Comparison of ENCODE assay signal across 8 cellular contexts in genomic region chr19:54162241-54162805, GRCh38. TPM values are rescaled to one million over a fixed set of nuclear protein-coding genes. Genes with fewer than 3 reads are reported as not detected.
DNase-seq lines count a peak whose midpoint lies in the region; ATAC-seq and TF ChIP-seq lines count a peak whose summit lies in the region.

No MANE protein-coding gene starts in this region.

- H3K36me3 Mint-ChIP-seq in activated CD8-positive, alpha-beta T cell treated with anti-CD3 and anti-CD28 coated beads for 36 hours (ENCODE audit: low read depth), result peaks cover 3% of the 10 kb centered on the region
- peaks cover 38% of the 10 kb centered on the region for H3K36me3 Mint-ChIP-seq in effector memory CD8-positive, alpha-beta T cell (ENCODE audit: insufficient read depth)
- peaks cover 2% of the 10 kb centered on the region for H3K36me3 Mint-ChIP-seq in mesothelial cell of epicardium

- peak; percentile 21 for ATAC-seq in activated CD8-positive, alpha-beta T cell treated with anti-CD3 and anti-CD28 coated beads for 36 hours
- peak; percentile 5 for ATAC-seq in effector memory CD8-positive, alpha-beta T cell (replicated peaks)
- no peak for ATAC-seq in GM18520 (IDR thresholded peaks at IDR 0.05; ENCODE audit: unreplicated experiment)

- POLR2A ChIA-PET in activated CD8-positive, alpha-beta T cell treated with anti-CD3 and anti-CD28 coated beads for 36 hours (lab: Charles Lee), result interaction anchor here (0.6 kb wide), 1 partner anchor 47 kb away, joined by 3 read pairs; no protein-coding TSS in a partner anchor

- peaks cover 13% of the 10 kb centered on the region for H3K27me3 Mint-ChIP-seq in activated CD8-positive, alpha-beta T cell treated with anti-CD3 and anti-CD28 coated beads for 36 hours
- H3K27me3 Mint-ChIP-seq in effector memory CD8-positive, alpha-beta T cell, result no peaks in the 10 kb centered on the region
- peaks cover 9% of the 10 kb centered on the region for H3K27me3 Mint-ChIP-seq in mesothelial cell of epicardium (ENCODE audit: low read depth)

- intact Hi-C loops in activated CD8-positive, alpha-beta T cell treated with anti-CD3 and anti-CD28 coated beads for 36 hours (cut with micrococcal nuclease), result no loop called here

- peak; percentile 92 for DNase-seq in NCI-H69 (lab: John Stamatoyannopoulos, UW)
- peak; percentile 91 for DNase-seq in activated CD8-positive, alpha-beta T cell treated with anti-CD3 and anti-CD28 coated beads for 36 hours
- peak; percentile 58 to 72 (median 68) for DNase-seq in effector memory CD8-positive, alpha-beta T cell
- peak; percentile 65 to 72 for DNase-seq in mesothelial cell of epicardium (ENCODE audit: low spot score in 2 of 2, unreplicated experiment in 2 of 2)
- peak; percentile 61 to 64 for DNase-seq in stimulated activated CD8-positive, alpha-beta memory T cell treated with anti-CD3 and anti-CD28 coated beads, Interleukin-15, amount 100 ng/mL, for 4 hours (ENCODE audit: low read depth in 2 of 2)
- DNase-seq in COR-L47 (lab: John Stamatoyannopoulos, UW), result no peak

- peak overlapping the region; percentile 29; the same call in 1 of the 2 replicates for H3K4me3 ChIP-seq in GM08714 (ENCODE audit: low read length)

- H3K27ac Mint-ChIP-seq in activated CD8-positive, alpha-beta T cell treated with anti-CD3 and anti-CD28 coated beads for 36 hours, result no peak overlapping the region
- H3K27ac Mint-ChIP-seq in effector memory CD8-positive, alpha-beta T cell, result peak overlapping the region; percentile 56 to 62
- peak overlapping the region; percentile 82 for H3K27ac Mint-ChIP-seq in mesothelial cell of epicardium

- peak overlapping the region; percentile 76 for H3K4me3 Mint-ChIP-seq in activated CD8-positive, alpha-beta T cell treated with anti-CD3 and anti-CD28 coated beads for 36 hours
- peak overlapping the region; percentile 84 to 95 for H3K4me3 Mint-ChIP-seq in effector memory CD8-positive, alpha-beta T cell
- peak overlapping the region; percentile 76 for H3K4me3 Mint-ChIP-seq in mesothelial cell of epicardium

- no peaks in the 10 kb centered on the region for H3K9me3 Mint-ChIP-seq in activated CD8-positive, alpha-beta T cell treated with anti-CD3 and anti-CD28 coated beads for 36 hours
- H3K9me3 Mint-ChIP-seq in effector memory CD8-positive, alpha-beta T cell, result no peaks in the 10 kb centered on the region
- H3K9me3 Mint-ChIP-seq in mesothelial cell of epicardium, result no peaks in the 10 kb centered on the region

- CTCF ChIA-PET in activated CD8-positive, alpha-beta T cell treated with anti-CD3 and anti-CD28 coated beads for 36 hours (lab: Charles Lee), result no interaction called here

- no peak for TF ChIP-seq CTCF in activated CD8-positive, alpha-beta T cell treated with anti-CD3 and anti-CD28 coated beads for 36 hours (IDR thresholded peaks at IDR 0.05)
- no peak for TF ChIP-seq CTCF in mesothelial cell of epicardium (IDR thresholded peaks at IDR 0.05; ENCODE audit: unreplicated experiment)

- peaks cover 39% of the 10 kb centered on the region for H3K4me1 Mint-ChIP-seq in activated CD8-positive, alpha-beta T cell treated with anti-CD3 and anti-CD28 coated beads for 36 hours (ENCODE audit: low read depth)
- H3K4me1 Mint-ChIP-seq in effector memory CD8-positive, alpha-beta T cell (ENCODE audit: low read depth in 2 of 2), result peaks cover 41 to 44% of the 10 kb centered on the region in 2 donors
- H3K4me1 Mint-ChIP-seq in mesothelial cell of epicardium, result peaks cover 37% of the 10 kb centered on the region

RNA-seq across cellular contexts. Expression of gene LENG1, which starts 2.8 kb away (rescaled TPM):
- total RNA-seq in activated CD8-positive, alpha-beta T cell treated with anti-CD3 and anti-CD28 coated beads for 36 hours, result 1 to 10 TPM; 3.3 to 4.0 TPM
- 5.7 to 6.4 TPM (median 5.8 TPM) in 3 replicates for total RNA-seq in mesothelial cell of epicardium

RNA-seq across cellular contexts. Expression of gene TMC4, which starts 10.6 kb away (rescaled TPM):
- total RNA-seq in activated CD8-positive, alpha-beta T cell treated with anti-CD3 and anti-CD28 coated beads for 36 hours, result under 1 TPM in 1 of 2 experiments, not detected in 1; 0.54 TPM
- 57.6 to 69.5 TPM (median 63.5 TPM) in 3 replicates for total RNA-seq in mesothelial cell of epicardium

RNA-seq across cellular contexts. Expression of gene CNOT3, which starts 24.8 kb away (rescaled TPM):
- total RNA-seq in activated CD8-positive, alpha-beta T cell treated with anti-CD3 and anti-CD28 coated beads for 36 hours, result 10 to 100 TPM; 48.8 to 50.7 TPM
- total RNA-seq in mesothelial cell of epicardium, result 63.3 to 70.6 TPM (median 67.6 TPM) in 3 replicates

RNA-seq across cellular contexts. Expression of gene MBOAT7, which starts 27.1 kb away (rescaled TPM):
- total RNA-seq in activated CD8-positive, alpha-beta T cell treated with anti-CD3 and anti-CD28 coated beads for 36 hours, result 10 to 100 TPM; 53.8 to 55.4 TPM
- total RNA-seq in mesothelial cell of epicardium, result 102 to 113 TPM (median 110 TPM) in 3 replicates

RNA-seq across cellular contexts. Expression of gene TSEN34, which starts 28.8 kb away (rescaled TPM):
- total RNA-seq in activated CD8-positive, alpha-beta T cell treated with anti-CD3 and anti-CD28 coated beads for 36 hours, result 10 to 100 TPM; 12.5 TPM
- 43.9 to 50.1 TPM (median 47.5 TPM) in 3 replicates for total RNA-seq in mesothelial cell of epicardium

Comparison
In these comparisons a context has a peak if more than half of its experiments do, and no peak if none do; other contexts are left out.
1. RNA of gene TMC4, which starts 10.6 kb away (total RNA-seq): 57.6 to 69.5 TPM in mesothelial cell of epicardium; 0.54 TPM in activated CD8-positive, alpha-beta T cell treated with anti-CD3 and anti-CD28 coated beads for 36 hours; every median in the first group is over 10 times any median in the second.
2. Peak in every context shown above with its lines, with median percentiles within 50 percentile points of each other: H3K4me3 Mint-ChIP-seq.